ENCODE assay signal across 8 cellular contexts in genomic region chr6:31581511-31582229, GRCh38. TPM values are rescaled to one million over a fixed set of nuclear protein-coding genes. Genes with fewer than 3 reads are reported as not detected.
DNase-seq lines count a peak whose midpoint lies in the region; ATAC-seq and TF ChIP-seq lines count a peak whose summit lies in the region.

No MANE protein-coding gene starts in this region.

- no peaks in the 10 kb centered on the region for H3K27me3 ChIP-seq in BJ (ENCODE audit: control insufficient read depth, insufficient read depth, low read length)

- CTCF ChIA-PET in BJ (lab: Yijun Ruan, JAX), result interaction anchor here (0.5 to 15.5 kb wide), 15 partner anchors 8 to 189 kb away, joined by 3 to 182 read pairs (median 5); partner anchors contain the start of genes ATP6V1G2, LTA, NCR3 and NFKBIL1

- H3K36me3 ChIP-seq in BJ (ENCODE audit: control insufficient read depth, insufficient read depth, low read length), result no peaks in the 10 kb centered on the region

- TF ChIP-seq CTCF in BJ (IDR thresholded peaks at IDR 0.05; ENCODE audit: insufficient read depth, low read depth, low read length), result no peak
- TF ChIP-seq CTCF in choroid plexus epithelial cell (conservative IDR thresholded peaks at IDR 0.05; ENCODE audit: low read depth, low read length), result no peak

- DNase-seq in BJ (ENCODE audit: low read depth) (no peak), NAMALWA (ENCODE audit: low spot score) (peak; percentile 34), choroid plexus epithelial cell (ENCODE audit: low read depth) (no peak), midbrain (lab: John Stamatoyannopoulos, UW) (peak; percentile 17), NCI-H748 treated with DMSO at 0.1 percent for 48 hours (lab: John Stamatoyannopoulos, UW) (no peak)

- POLR2A ChIA-PET in BJ (lab: Charles Lee), result no interaction called here

- H3K4me3 ChIP-seq in BJ (ENCODE audit: low read depth, low read length), result peak overlapping the region; percentile 75
- H3K4me3 ChIP-seq in choroid plexus epithelial cell (ENCODE audit: low read depth, low read length), result peak overlapping the region; percentile 86

- ATAC-seq in HG03135 (IDR thresholded peaks at IDR 0.05; ENCODE audit: unreplicated experiment) (no peak), GM19452 (IDR thresholded peaks at IDR 0.05; ENCODE audit: unreplicated experiment) (no peak), GM18868 (IDR thresholded peaks at IDR 0.05; ENCODE audit: unreplicated experiment) (no peak)

RNA-seq across cellular contexts. Expression of gene LTB, which starts 0.6 kb away (rescaled TPM):
- polyA plus RNA-seq in BJ (2011; rRNA removed), result not detected in 2 replicates
- polyA minus RNA-seq in BJ (2011; rRNA and poly(A)+ RNA removed), result not detected in 2 replicates

RNA-seq across cellular contexts. Expression of gene LST1, which starts 4.4 kb away (rescaled TPM):
- 0.18 and 0.42 TPM in 2 replicates for polyA plus RNA-seq in BJ (2011; rRNA removed)
- not detected in 2 replicates for polyA minus RNA-seq in BJ (2011; rRNA and poly(A)+ RNA removed)

RNA-seq across cellular contexts. Expression of gene TNF, which starts 6.3 kb away (rescaled TPM):
- polyA plus RNA-seq in BJ (2011; rRNA removed), result not detected in 2 replicates
- polyA minus RNA-seq in BJ (2011; rRNA and poly(A)+ RNA removed), result 0.31 TPM in 1 of 2 replicates, not detected in the other

RNA-seq across cellular contexts. Expression of gene LTA, which starts 9.6 kb away (rescaled TPM):
- not detected in 2 replicates for polyA plus RNA-seq in BJ (2011; rRNA removed)
- polyA minus RNA-seq in BJ (2011; rRNA and poly(A)+ RNA removed), result not detected in 2 replicates

RNA-seq across cellular contexts. Expression of gene NCR3, which starts 11.1 kb away (rescaled TPM):
- polyA plus RNA-seq in BJ (2011; rRNA removed), result not detected in 2 replicates
- not detected in 2 replicates for polyA minus RNA-seq in BJ (2011; rRNA and poly(A)+ RNA removed)

Comparison
In these comparisons a context has a peak if more than half of its experiments do, and no peak if none do; other contexts are left out.
1. DNase-seq: peak in NAMALWA (single experiment) and midbrain (single experiment); none in BJ (single experiment), choroid plexus epithelial cell (single experiment) and NCI-H748 treated with DMSO at 0.1 percent for 48 hours (single experiment).